20 cellular contexts compared by ENCODE assay signal in the genomic region with DNA sequence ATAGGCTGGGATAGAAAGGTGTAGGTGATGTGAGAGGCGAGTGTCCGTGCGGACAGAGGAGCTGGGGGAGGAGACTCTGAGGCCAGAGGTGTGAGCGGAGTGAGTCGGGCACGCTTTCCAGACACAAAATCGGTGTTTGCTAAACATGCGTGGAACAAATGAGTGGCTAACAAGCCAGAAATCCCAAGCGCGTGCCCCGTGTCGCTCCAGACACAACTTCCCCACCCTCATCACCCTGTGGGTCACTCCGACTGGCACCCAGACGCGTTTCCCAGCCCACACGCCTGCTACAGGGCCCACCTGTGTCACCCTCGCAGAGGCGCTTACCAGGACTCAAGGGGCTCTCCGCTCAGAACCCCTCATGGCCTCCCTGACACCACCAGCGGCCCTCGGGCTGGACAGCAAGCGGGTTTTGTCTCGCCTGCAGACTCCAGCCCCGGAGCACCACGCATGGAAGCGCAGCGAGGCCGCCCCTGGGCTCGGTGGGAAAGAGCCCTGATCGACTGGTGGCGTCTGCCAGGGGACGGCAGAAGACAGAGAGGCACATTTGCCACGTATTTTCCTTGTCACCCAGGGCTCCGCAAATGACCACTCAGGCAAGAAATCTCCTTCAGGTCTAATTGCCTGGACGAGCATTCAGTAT. TPM values are rescaled to one million over a fixed set of nuclear protein-coding genes. Genes with fewer than 3 reads are reported as not detected.
A peak's percentile ranks its signal among the peaks of the same experiment; 100 is the strongest.
DNase-seq lines count a peak whose midpoint lies in the region; ATAC-seq, FAIRE-seq and TF ChIP-seq lines count a peak whose summit lies in the region.
"Had no signal": no experiment of that assay in that cellular context is flagged by ENCODE, and none has a peak within 500 bp of the region (broad histone marks: within the 10 kb centered on the region; RNA-seq: fewer than 3 reads in every experiment).

No MANE protein-coding gene starts in this region.

- no peak overlapping the region for H3K4me3 Mint-ChIP-seq in stimulated activated naive B cell treated with anti-CD40 and anti-IgM and Interleukin-4, amounts not matched to agents 10 μg/mL and 1 μg/mL and 100 μg/mL, for 72 hours
- H3K4me3 Mint-ChIP-seq: CD8-positive, alpha-beta memory T cell; GM23338; HFFc6 had no signal

- H3K4me3 ChIP-seq in right lobe of liver (no peak overlapping the region), pancreas (peak overlapping the region in 1 of 4 donors; percentile 17)
- H3K4me3 ChIP-seq: GM23338, SJSA1 had no signal

- H3K27ac ChIP-seq in right lobe of liver = no peak overlapping the region
- peak overlapping the region in 1 of 4 donors; percentile 41 for H3K27ac ChIP-seq in pancreas
- H3K27ac ChIP-seq in foreskin keratinocyte = no peak overlapping the region
- H3K27ac ChIP-seq: 22Rv1, SJSA1 had no signal

- FAIRE-seq in pancreas (lab: Jason Lieb, UNC) = no peak
- FAIRE-seq: GM12891, GM18507 had no signal

- peak; percentile 31 for DNase-seq in activated effector memory CD4-positive, alpha-beta T cell treated with anti-CD3 and anti-CD28 coated beads, Interleukin-2, amount 50 U/mL, for 16 hours
- no peak for DNase-seq in activated effector memory CD4-positive, alpha-beta T cell treated with Interleukin-2 at 50 U/mL for 16 hours
- DNase-seq in right lobe of liver (peak in 2 of 3 donors; percentile 41 to 43), pancreas (peak in 2 of 6 donors; percentile 57 to 69), AG08395 (ENCODE audit: low spot score) (no peak), foreskin keratinocyte (no peak)
- no peak for DNase-seq in stimulated activated naive B cell treated with anti-CD40 and anti-IgM and Interleukin-4, amounts not matched to agents 10 μg/mL and 1 μg/mL and 100 μg/mL, for 72 hours
- DNase-seq: CD8-positive, alpha-beta memory T cell; GDM1; HFFc6; NCI-H1048; NCI-H146; NCI-H2081 treated with DMSO at 0.1 percent for 48 hours; NCI-H524 had no signal

- H3K27me3 ChIP-seq in right lobe of liver (no peaks in the 10 kb centered on the region), pancreas (no peaks in the 10 kb centered on the region), foreskin keratinocyte (peaks cover 8% of the 10 kb centered on the region)
- H3K27me3 ChIP-seq: SJSA1 had no signal

- TF ChIP-seq CTCF in right lobe of liver (IDR thresholded peaks at IDR 0.05) (no peak), pancreas (IDR thresholded peaks at IDR 0.05) (no peak), foreskin keratinocyte (conservative IDR thresholded peaks at IDR 0.05) (no peak)

- peaks cover 0 to 7% of the 10 kb centered on the region in 2 donors for H3K27me3 Mint-ChIP-seq in stimulated activated naive B cell treated with anti-CD40 and anti-IgM and Interleukin-4, amounts not matched to agents 10 μg/mL and 1 μg/mL and 100 μg/mL, for 72 hours
- H3K27me3 Mint-ChIP-seq: CD8-positive, alpha-beta memory T cell had no signal

- TF ChIP-seq POLR2A in right lobe of liver (IDR thresholded peaks at IDR 0.05) = no peak

- intact Hi-C loops in right lobe of liver (cut with DNase I) = no loop called here
- intact Hi-C loops in pancreas (cut with DNase I) = no loop called here

- H3K9me3 ChIP-seq in right lobe of liver (no peaks in the 10 kb centered on the region), pancreas (no peaks in the 10 kb centered on the region)
- H3K9me3 ChIP-seq: SJSA1 had no signal

- peaks cover 0 to 14% (median 2%) of the 10 kb centered on the region in 4 donors for H3K4me1 ChIP-seq in right lobe of liver
- H3K4me1 ChIP-seq in pancreas = peaks cover 12 to 13% (median 12%) of the 10 kb centered on the region in 3 donors
- H3K4me1 ChIP-seq in foreskin keratinocyte = no peaks in the 10 kb centered on the region
- H3K4me1 ChIP-seq: SJSA1 had no signal

- H3K36me3 Mint-ChIP-seq in stimulated activated naive B cell treated with anti-CD40 and anti-IgM and Interleukin-4, amounts not matched to agents 10 μg/mL and 1 μg/mL and 100 μg/mL, for 72 hours = no peaks in the 10 kb centered on the region
- H3K36me3 Mint-ChIP-seq: CD8-positive, alpha-beta memory T cell had no signal

- H3K36me3 ChIP-seq in right lobe of liver (no peaks in the 10 kb centered on the region), pancreas (no peaks in the 10 kb centered on the region)
- H3K36me3 ChIP-seq: SJSA1 had no signal

- peak in 1 of 4 donors; percentile 6 for ATAC-seq in right lobe of liver
- peak in 3 of 4 donors; percentile 28 to 69 (median 65) for ATAC-seq in pancreas
- no peak for ATAC-seq in stimulated activated naive B cell treated with anti-CD40 and anti-IgM and Interleukin-4, amounts not matched to agents 10 μg/mL and 1 μg/mL and 100 μg/mL, for 72 hours (replicated peaks)
- ATAC-seq in HG03520 (IDR thresholded peaks at IDR 0.05; ENCODE audit: unreplicated experiment) = no peak
- ATAC-seq in foreskin keratinocyte = no peak
- ATAC-seq: GM23338 had no signal

- 93% methylated on average over 3 of the region's 35 CpGs for WGBS in right lobe of liver (ENCODE audit: insufficient coverage, low coverage, low lambda C conversion rate, missing lambda C conversion rate)
- WGBS in pancreas, 2 donors = 92 to 94% methylated on average over 35 of the region's 35 CpGs

- no peak overlapping the region for H3K27ac Mint-ChIP-seq in stimulated activated naive B cell treated with anti-CD40 and anti-IgM and Interleukin-4, amounts not matched to agents 10 μg/mL and 1 μg/mL and 100 μg/mL, for 72 hours
- H3K27ac Mint-ChIP-seq: GM23338, HFFc6 had no signal

- H3K4me1 Mint-ChIP-seq in stimulated activated naive B cell treated with anti-CD40 and anti-IgM and Interleukin-4, amounts not matched to agents 10 μg/mL and 1 μg/mL and 100 μg/mL, for 72 hours = peaks cover 0 to 2% of the 10 kb centered on the region in 2 donors
- H3K4me1 Mint-ChIP-seq: CD8-positive, alpha-beta memory T cell; GM23338 had no signal

- H3K9me3 Mint-ChIP-seq in stimulated activated naive B cell treated with anti-CD40 and anti-IgM and Interleukin-4, amounts not matched to agents 10 μg/mL and 1 μg/mL and 100 μg/mL, for 72 hours = no peaks in the 10 kb centered on the region
- H3K9me3 Mint-ChIP-seq: CD8-positive, alpha-beta memory T cell had no signal

RNA-seq across cellular contexts. Expression of gene RPH3AL, which starts 6.0 kb away (rescaled TPM):
- total RNA-seq in right lobe of liver (10 to 100 TPM; 17.6 to 74.0 (median 25.7) TPM), pancreas (10 to 100 TPM; 45.1 to 89.1 (median 61.7) TPM), foreskin keratinocyte (0.41 and 0.60 TPM in 2 replicates)
- polyA plus RNA-seq in pancreas (10 to 100 TPM; 43.4 to 46.5 TPM), foreskin keratinocyte (0.46 and 0.49 TPM in 2 replicates)

Comparison
In these comparisons a context has a peak if more than half of its experiments do, and no peak if none do; other contexts are left out.
1. DNase-seq: peak in activated effector memory CD4-positive, alpha-beta T cell treated with anti-CD3 and anti-CD28 coated beads, Interleukin-2, amount 50 U/mL, for 16 hours (single experiment) and right lobe of liver (2 of 3); none in activated effector memory CD4-positive, alpha-beta T cell treated with Interleukin-2 at 50 U/mL for 16 hours (single experiment), stimulated activated naive B cell treated with anti-CD40 and anti-IgM and Interleukin-4, amounts not matched to agents 10 μg/mL and 1 μg/mL and 100 μg/mL, for 72 hours (single experiment), AG08395 (single experiment) and foreskin keratinocyte (0 of 2).
2. ATAC-seq: peak in pancreas (3 of 4); none in stimulated activated naive B cell treated with anti-CD40 and anti-IgM and Interleukin-4, amounts not matched to agents 10 μg/mL and 1 μg/mL and 100 μg/mL, for 72 hours (0 of 2), HG03520 (single experiment) and foreskin keratinocyte (single experiment).
3. RNA of gene RPH3AL, which starts 6.0 kb away (total RNA-seq): 45.1 to 89.1 TPM in pancreas and 17.6 to 74.0 TPM in right lobe of liver; 0.41 to 0.60 TPM in foreskin keratinocyte; every median in the first group is over 10 times any median in the second.